Comparison of ENCODE assay signal across 1 cellular context in the genomic region with DNA sequence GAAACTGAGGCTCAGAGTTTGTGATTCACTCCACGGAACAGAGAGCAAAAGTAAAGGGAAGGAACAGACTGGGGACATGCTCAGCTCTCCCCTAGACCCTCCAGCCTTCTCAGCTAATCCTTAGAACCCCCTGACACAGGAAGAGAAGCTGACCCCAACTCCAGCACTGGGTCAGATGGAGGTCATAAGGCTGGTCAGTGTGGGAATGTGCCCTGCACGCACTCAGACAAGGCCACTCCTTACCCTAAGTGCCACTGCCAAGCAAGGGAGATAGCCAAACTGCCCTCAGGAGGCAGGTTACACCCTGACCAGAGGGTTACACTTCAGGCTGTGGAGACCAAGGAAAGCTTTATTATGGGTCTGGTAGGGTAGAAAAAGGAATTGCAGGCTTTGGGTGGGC.
A peak's percentile ranks its signal among the peaks of the same experiment; 100 is the strongest.
TF ChIP-seq lines count a peak whose summit lies in the region.

No MANE protein-coding gene starts in this region.

TF ChIP-seq in H1, 55 proteins besides CTCF, POLR2A, EP300 and RAD21:
- no peak for TF ChIP-seq SIN3A (conservative IDR thresholded peaks at IDR 0.05 in 1 of 2, IDR thresholded peaks at IDR 0.05 in 1 of 2; ENCODE audit: low read depth in 1 of 2, low read length in 2 of 2)
- TF ChIP-seq TAF7 (optimal IDR thresholded peaks at IDR 0.05; ENCODE audit: borderline replicate concordance, low read depth, low read length): peak; percentile 23
- no peak for TF ChIP-seq TCF12 (IDR thresholded peaks at IDR 0.05; ENCODE audit: low read depth, low read length)
- TF ChIP-seq SUZ12 (IDR thresholded peaks at IDR 0.05; ENCODE audit: low read length): no peak
- TF ChIP-seq SIX5 (IDR thresholded peaks at IDR 0.05; ENCODE audit: low read depth, low read length): no peak
- TF ChIP-seq ASH2L (IDR thresholded peaks at IDR 0.05; ENCODE audit: low read length): no peak
- no peak for TF ChIP-seq CEBPB (IDR thresholded peaks at IDR 0.05; ENCODE audit: low read depth, low read length)
- peak; percentile 70; the same call in 1 of the 2 replicates for TF ChIP-seq POLR2AphosphoS5 (IDR thresholded peaks at IDR 0.05; ENCODE audit: low read depth, low read length)
- TF ChIP-seq EZH2 (IDR thresholded peaks at IDR 0.05; ENCODE audit: low read depth, low read length, severe bottlenecking): no peak
